23 cellular contexts compared by ENCODE assay signal in the genomic region with DNA sequence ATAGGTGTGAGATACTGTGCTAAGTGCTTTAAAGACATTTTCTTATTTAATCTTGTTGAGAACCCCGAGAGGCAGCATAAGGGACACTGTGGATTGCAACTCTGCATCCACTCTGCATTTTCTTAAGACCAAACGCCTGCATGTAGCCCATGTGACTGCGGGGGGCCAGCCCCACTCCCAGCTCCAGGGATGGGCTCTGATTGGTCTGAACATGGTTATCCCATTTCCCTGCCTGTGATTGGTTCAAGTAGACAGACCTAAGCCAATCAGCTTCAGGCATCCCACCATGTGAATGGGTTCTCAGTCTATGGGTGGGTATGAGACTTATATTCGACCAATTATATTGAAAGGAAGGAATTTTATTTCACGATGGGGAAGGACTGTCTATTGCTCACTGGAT. TPM values are rescaled to one million over a fixed set of nuclear protein-coding genes. Genes with fewer than 3 reads are reported as not detected.
DNase-seq lines count a peak whose midpoint lies in the region; ATAC-seq, FAIRE-seq and TF ChIP-seq lines count a peak whose summit lies in the region.
"Had no signal": no experiment of that assay in that cellular context is flagged by ENCODE, and none has a peak within 500 bp of the region (broad histone marks: within the 10 kb centered on the region; RNA-seq: fewer than 3 reads in every experiment).

No MANE protein-coding gene starts in this region.

- H3K36me3 Mint-ChIP-seq in WTC11 (peaks cover 2% of the 10 kb centered on the region; the same call in 1 of the 2 replicates), CD14-positive monocyte (no peaks in the 10 kb centered on the region)
- H3K36me3 Mint-ChIP-seq: activated CD4-positive, alpha-beta memory T cell treated with anti-CD3 and anti-CD28 coated beads for 36 hours had no signal

- no peaks in the 10 kb centered on the region for H3K27me3 Mint-ChIP-seq in WTC11 (ENCODE audit: low read depth)
- H3K27me3 Mint-ChIP-seq in CD14-positive monocyte (ENCODE audit: low read depth in 3 of 3): peaks cover 0 to 4% (median 4%) of the 10 kb centered on the region in 3 donors
- H3K27me3 Mint-ChIP-seq: activated CD4-positive, alpha-beta memory T cell treated with anti-CD3 and anti-CD28 coated beads for 36 hours; T-helper 17 cell had no signal

- DNase-seq in NCI-H2171 (lab: John Stamatoyannopoulos, UW) (peak; percentile 3), NCI-H2171 treated with DMSO at 0.1 percent for 48 hours (lab: John Stamatoyannopoulos, UW) (no peak), MG63 (peak; percentile 9), WTC11 (ENCODE audit: low spot score) (no peak), kidney (peak; percentile 24), vagina (ENCODE audit: extremely low spot score in 2 of 2) (no peak), CD14-positive monocyte (ENCODE audit: low spot score) (no peak)
- DNase-seq: activated CD4-positive, alpha-beta memory T cell treated with anti-CD3 and anti-CD28 coated beads for 36 hours; activated naive CD4-positive, alpha-beta T cell; activated T-cell treated with anti-CD3 and anti-CD28 coated beads, Interleukin-2, amount 50 U/mL, for 1 hour; central memory CD4-positive, alpha-beta T cell; NCI-H1417 treated with DMSO at 0.1 percent for 48 hours; NCI-H345; Right ventricle myocardium superior; small intestine; stimulated activated CD4-positive, alpha-beta T cell treated with anti-CD3 and anti-CD28 coated beads, Interleukin-4, amount 100 ng/mL, for 24 hours; T-helper 17 cell; upper lobe of right lung had no signal

- TF ChIP-seq CTCF in WTC11 (IDR thresholded peaks at IDR 0.05) (no peak), kidney (IDR thresholded peaks at IDR 0.05; ENCODE audit: borderline replicate concordance, extremely low read depth, insufficient read depth) (no peak), vagina (IDR thresholded peaks at IDR 0.05) (no peak), CD14-positive monocyte (IDR thresholded peaks at IDR 0.05) (no peak)

- H3K27ac ChIP-seq in kidney (ENCODE audit: low read depth in 2 of 2, low read length in 2 of 2) (no peak overlapping the region), vagina (no peak overlapping the region)
- H3K27ac ChIP-seq: BLaER1 treated with 17β-estradiol and CSF1 and Interleukin-3, amounts not matched to agents 10 nM and 100 nM; prostate gland; upper lobe of right lung; VCaP had no signal

- H3K36me3 ChIP-seq in MG63 (no peaks in the 10 kb centered on the region), kidney (ENCODE audit: control insufficient read depth in 1 of 2, insufficient read depth in 2 of 2, low read length in 2 of 2) (no peaks in the 10 kb centered on the region), vagina (no peaks in the 10 kb centered on the region)
- H3K36me3 ChIP-seq: BLaER1 treated with 17β-estradiol and CSF1 and Interleukin-3, amounts not matched to agents 10 nM and 100 nM; prostate gland; upper lobe of right lung had no signal

- no peak for TF ChIP-seq POLR2A in vagina (IDR thresholded peaks at IDR 0.05)

- no peak overlapping the region for H3K9ac ChIP-seq in kidney (ENCODE audit: low read length in 2 of 2)
- H3K9ac ChIP-seq: BLaER1 treated with 17β-estradiol and CSF1 and Interleukin-3, amounts not matched to agents 10 nM and 100 nM had no signal

- H3K4me3 Mint-ChIP-seq in WTC11: no peak overlapping the region
- H3K4me3 Mint-ChIP-seq in CD14-positive monocyte: no peak overlapping the region
- H3K4me3 Mint-ChIP-seq: activated CD4-positive, alpha-beta memory T cell treated with anti-CD3 and anti-CD28 coated beads for 36 hours; T-helper 17 cell had no signal

- CTCF ChIA-PET in WTC11 (lab: Charles Lee): interaction anchor here (1.2 to 5.4 kb wide), 4 partner anchors 11 to 61 kb away, joined by 4 to 38 read pairs (median 10); no protein-coding TSS in a partner anchor

- peaks cover 8% of the 10 kb centered on the region for H3K4me1 Mint-ChIP-seq in WTC11
- H3K4me1 Mint-ChIP-seq in CD14-positive monocyte: peaks cover 1% of the 10 kb centered on the region
- H3K4me1 Mint-ChIP-seq: T-helper 17 cell had no signal

- H3K9me3 ChIP-seq in MG63 (0 out of 2 replicates have a peak, but pooled peaks cover 2% of the 10 kb centered on the region), kidney (ENCODE audit: control insufficient read depth in 1 of 2, low read length in 2 of 2) (no peaks in the 10 kb centered on the region), vagina (no peaks in the 10 kb centered on the region)
- H3K9me3 ChIP-seq: prostate gland, upper lobe of right lung had no signal

- intact Hi-C loops in kidney (cut with DNase I) (no loop called here), vagina (cut with DNase I) (no loop called here), CD14-positive monocyte (cut with micrococcal nuclease) (no loop called here)

- H3K4me3 ChIP-seq in MG63: no peak overlapping the region
- no peak overlapping the region for H3K4me3 ChIP-seq in kidney (ENCODE audit: low read length in 2 of 2)
- no peak overlapping the region for H3K4me3 ChIP-seq in vagina
- H3K4me3 ChIP-seq: BLaER1 treated with 17β-estradiol and CSF1 and Interleukin-3, amounts not matched to agents 10 nM and 100 nM; prostate gland; upper lobe of right lung had no signal

- H3K27ac Mint-ChIP-seq in WTC11: no peak overlapping the region
- no peak overlapping the region for H3K27ac Mint-ChIP-seq in CD14-positive monocyte
- H3K27ac Mint-ChIP-seq: activated CD4-positive, alpha-beta memory T cell treated with anti-CD3 and anti-CD28 coated beads for 36 hours; T-helper 17 cell had no signal

- H3K4me1 ChIP-seq in kidney (ENCODE audit: control insufficient read depth in 1 of 2, insufficient read depth in 1 of 2, low read depth in 1 of 2, low read length in 2 of 2) (no peaks in the 10 kb centered on the region), vagina (no peaks in the 10 kb centered on the region)
- H3K4me1 ChIP-seq: prostate gland, upper lobe of right lung had no signal

- H3K9me3 Mint-ChIP-seq in WTC11 (peaks cover 10% of the 10 kb centered on the region), CD14-positive monocyte (peaks cover 0 to 3% (median 0%) of the 10 kb centered on the region in 7 donors)
- H3K9me3 Mint-ChIP-seq: activated CD4-positive, alpha-beta memory T cell treated with anti-CD3 and anti-CD28 coated beads for 36 hours had no signal

- POLR2A ChIA-PET in WTC11 (lab: Charles Lee): no interaction called here

- H3K27me3 ChIP-seq in MG63: no peaks in the 10 kb centered on the region
- no peaks in the 10 kb centered on the region for H3K27me3 ChIP-seq in vagina
- H3K27me3 ChIP-seq: BLaER1 treated with 17β-estradiol and CSF1 and Interleukin-3, amounts not matched to agents 10 nM and 100 nM; upper lobe of right lung had no signal

- FAIRE-seq in kidney (lab: Jason Lieb, UNC): no peak
- FAIRE-seq: small intestine had no signal

- ATAC-seq in WTC11 (peak; percentile 60), HG02885 (IDR thresholded peaks at IDR 0.05; ENCODE audit: poor library complexity, unreplicated experiment) (no peak)
- ATAC-seq: esophagus mucosa, T-helper 17 cell, upper lobe of right lung had no signal

TF ChIP-seq in WTC11, 78 proteins besides CTCF, POLR2A, EP300 and RAD21:
- TF ChIP-seq IRF2 (CRISPR knock-in tag; IDR thresholded peaks at IDR 0.05; ENCODE audit: borderline replicate concordance, low read depth) (no peak), TCF7 (CRISPR knock-in tag; IDR thresholded peaks at IDR 0.05; ENCODE audit: low read depth) (no peak), NFYB (CRISPR knock-in tag; conservative IDR thresholded peaks at IDR 0.05; ENCODE audit: low read depth) (peak; percentile 53), HMGA2 (CRISPR knock-in tag; IDR thresholded peaks at IDR 0.05) (no peak), CREM (CRISPR knock-in tag; IDR thresholded peaks at IDR 0.05) (no peak)
- TF ChIP-seq, protein P1, sequence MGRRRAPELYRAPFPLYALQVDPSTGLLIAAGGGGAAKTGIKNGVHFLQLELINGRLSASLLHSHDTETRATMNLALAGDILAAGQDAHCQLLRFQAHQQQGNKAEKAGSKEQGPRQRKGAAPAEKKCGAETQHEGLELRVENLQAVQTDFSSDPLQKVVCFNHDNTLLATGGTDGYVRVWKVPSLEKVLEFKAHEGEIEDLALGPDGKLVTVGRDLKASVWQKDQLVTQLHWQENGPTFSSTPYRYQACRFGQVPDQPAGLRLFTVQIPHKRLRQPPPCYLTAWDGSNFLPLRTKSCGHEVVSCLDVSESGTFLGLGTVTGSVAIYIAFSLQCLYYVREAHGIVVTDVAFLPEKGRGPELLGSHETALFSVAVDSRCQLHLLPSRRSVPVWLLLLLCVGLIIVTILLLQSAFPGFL (CRISPR knock-in tag; IDR thresholded peaks at IDR 0.05; ENCODE audit: borderline replicate concordance): no peak
- TF ChIP-seq, protein P2, sequence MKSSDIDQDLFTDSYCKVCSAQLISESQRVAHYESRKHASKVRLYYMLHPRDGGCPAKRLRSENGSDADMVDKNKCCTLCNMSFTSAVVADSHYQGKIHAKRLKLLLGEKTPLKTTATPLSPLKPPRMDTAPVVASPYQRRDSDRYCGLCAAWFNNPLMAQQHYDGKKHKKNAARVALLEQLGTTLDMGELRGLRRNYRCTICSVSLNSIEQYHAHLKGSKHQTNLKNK (CRISPR knock-in tag; IDR thresholded peaks at IDR 0.05): no peak
- TF ChIP-seq, protein P3, sequence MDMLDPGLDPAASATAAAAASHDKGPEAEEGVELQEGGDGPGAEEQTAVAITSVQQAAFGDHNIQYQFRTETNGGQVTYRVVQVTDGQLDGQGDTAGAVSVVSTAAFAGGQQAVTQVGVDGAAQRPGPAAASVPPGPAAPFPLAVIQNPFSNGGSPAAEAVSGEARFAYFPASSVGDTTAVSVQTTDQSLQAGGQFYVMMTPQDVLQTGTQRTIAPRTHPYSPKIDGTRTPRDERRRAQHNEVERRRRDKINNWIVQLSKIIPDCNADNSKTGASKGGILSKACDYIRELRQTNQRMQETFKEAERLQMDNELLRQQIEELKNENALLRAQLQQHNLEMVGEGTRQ (CRISPR knock-in tag; IDR thresholded peaks at IDR 0.05): peak; percentile 55; the same call in 1 of the 2 replicates

RNA-seq across cellular contexts. Expression of a gene that starts 33.2 kb away (rescaled TPM):
- total RNA-seq in MG63 (2014; rRNA removed; shearing (Covaris generic); ENCODE audit: low replicate concordance): 16.2 and 23.3 TPM in 2 replicates
- 153 to 211 TPM (median 161 TPM) in 3 replicates for total RNA-seq in WTC11 (2021)
- total RNA-seq in kidney: 92.0 TPM
- polyA plus RNA-seq in kidney (ENCODE audit: insufficient read depth, low read depth, low replicate concordance): 26.7 TPM
- total RNA-seq in vagina: 112 TPM
- 1 to 10 TPM; 2.4 to 4.1 TPM for polyA plus RNA-seq in CD14-positive monocyte

Comparison
In these comparisons a context has a peak if more than half of its experiments do, and no peak if none do; other contexts are left out.
1. DNase-seq: peak in NCI-H2171 (single experiment), MG63 (single experiment) and kidney (single experiment); none in NCI-H2171 treated with DMSO at 0.1 percent for 48 hours (single experiment), WTC11 (single experiment), vagina (0 of 2) and CD14-positive monocyte (single experiment).